16 cellular contexts compared by ENCODE assay signal in the genomic region with DNA sequence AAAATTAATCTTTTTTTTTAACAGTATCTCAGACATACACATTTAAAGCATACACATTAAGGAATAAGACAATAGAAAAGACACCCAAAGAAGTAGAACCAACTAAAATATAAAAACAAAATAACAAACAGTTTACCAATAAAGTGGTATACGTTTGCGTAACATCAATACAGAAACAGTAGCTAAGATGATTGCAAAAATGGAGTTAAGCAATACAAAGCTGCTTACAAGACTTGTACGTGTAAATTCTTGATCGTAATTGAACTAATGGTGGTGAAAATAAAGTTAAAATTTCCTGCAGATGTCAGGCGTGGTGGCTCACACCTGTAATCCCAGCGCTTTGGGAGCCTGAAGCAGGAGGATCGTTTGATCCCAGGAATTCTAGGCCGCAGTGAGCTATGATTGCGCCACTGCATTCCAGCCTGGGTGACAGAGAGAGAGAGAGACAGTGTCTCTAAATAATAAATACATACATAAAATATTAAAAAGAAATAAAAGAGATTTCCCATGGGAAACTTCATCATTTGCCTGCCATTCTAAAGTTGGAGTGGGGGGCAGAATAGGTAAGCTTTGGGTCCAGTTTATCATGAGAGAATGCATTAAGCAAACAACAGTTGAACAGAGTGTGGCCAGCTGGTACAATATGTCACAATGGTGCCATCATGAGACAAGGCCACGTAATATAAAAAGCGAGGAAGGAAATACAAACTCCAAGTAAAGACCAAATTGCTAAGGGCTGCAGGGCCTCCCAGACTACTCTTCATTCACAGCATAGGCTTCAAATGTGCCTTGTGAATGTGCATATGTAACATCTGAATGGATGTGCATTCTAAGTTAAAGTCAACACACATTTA. TPM values are rescaled to one million over a fixed set of nuclear protein-coding genes. Genes with fewer than 3 reads are reported as not detected.
DNase-seq lines count a peak whose midpoint lies in the region; ATAC-seq and TF ChIP-seq lines count a peak whose summit lies in the region.
"Had no signal": no experiment of that assay in that cellular context is flagged by ENCODE, and none has a peak within 500 bp of the region (broad histone marks: within the 10 kb centered on the region; RNA-seq: fewer than 3 reads in every experiment).

No MANE protein-coding gene starts in this region.

- POLR2A ChIA-PET in HCT116 (lab: Charles Lee), result no interaction called here

- TF ChIP-seq RAD21 in HCT116 (IDR thresholded peaks at IDR 0.05; ENCODE audit: low read depth), result peak; percentile 8; the same call in 1 of the 2 replicates

- no peaks in the 10 kb centered on the region for H3K4me1 Mint-ChIP-seq in chondrocyte (ENCODE audit: low read depth)

- no TSS peak for BruUV-seq in HCT116 (replicated peaks; lab: Mats Ljungman, UMichigan)

- no peak for TF ChIP-seq CTCF in HCT116 (IDR thresholded peaks at IDR 0.05 in 2 of 3, conservative IDR thresholded peaks at IDR 0.05 in 1 of 3; ENCODE audit: borderline replicate concordance in 1 of 3, insufficient read depth in 1 of 3, low read depth in 2 of 3, low read length in 2 of 3)
- peak; percentile 33 for TF ChIP-seq CTCF in NB4 (IDR thresholded peaks at IDR 0.05; ENCODE audit: low read depth, low read length)
- peak; percentile 69 for TF ChIP-seq CTCF in chondrocyte (IDR thresholded peaks at IDR 0.05)

- no peak overlapping the region for H3K4me3 Mint-ChIP-seq in chondrocyte (ENCODE audit: unreplicated experiment)
- H3K4me3 Mint-ChIP-seq: effector memory CD8-positive, alpha-beta T cell; T-helper 17 cell had no signal

- H3K4me3 ChIP-seq in HCT116 (replicated peaks in 1 of 2; ENCODE audit: low read depth in 1 of 2, low read length in 2 of 2) (no peak overlapping the region), NB4 (ENCODE audit: low read depth, low read length) (no peak overlapping the region)
- H3K4me3 ChIP-seq: adrenal gland, thyroid gland had no signal

- intact Hi-C loops in HCT116 (cut with micrococcal nuclease), result no loop called here

- RAD21 ChIA-PET in HCT116 (lab: Charles Lee; ENCODE audit: low non-redundant PET in 1 of 2, low total read pairs in 2 of 2, uncharacterized antibody in 2 of 2, unreplicated experiment in 2 of 2), result no interaction called here

- no peak overlapping the region for H2AFZ ChIP-seq in HCT116 (ENCODE audit: low read depth, low read length, poor library complexity, severe bottlenecking)

- H3K36me3 ChIP-seq in HCT116 (ENCODE audit: control insufficient read depth in 1 of 2, insufficient read depth in 2 of 2, low read length in 2 of 2), result no peaks in the 10 kb centered on the region
- H3K36me3 ChIP-seq: adrenal gland, thyroid gland had no signal

- no peak overlapping the region for H3K27ac ChIP-seq in HCT116 (ENCODE audit: low read depth, low read length)
- H3K27ac ChIP-seq: RWPE1, thyroid gland had no signal

- H3K27me3 ChIP-seq in HCT116 (ENCODE audit: insufficient read depth, low read length), result no peaks in the 10 kb centered on the region
- H3K27me3 ChIP-seq: adrenal gland, thyroid gland had no signal

- H3K27ac Mint-ChIP-seq in chondrocyte (ENCODE audit: unreplicated experiment), result no peak overlapping the region
- H3K27ac Mint-ChIP-seq: effector memory CD8-positive, alpha-beta T cell; T-helper 17 cell had no signal

- H3K9me3 Mint-ChIP-seq in chondrocyte (ENCODE audit: low read depth), result no peaks in the 10 kb centered on the region
- H3K9me3 Mint-ChIP-seq: effector memory CD8-positive, alpha-beta T cell had no signal

- H3K9me3 ChIP-seq in HCT116 (ENCODE audit: control insufficient read depth in 1 of 2, insufficient read depth in 1 of 2, low read depth in 1 of 2, low read length in 2 of 2), result no peaks in the 10 kb centered on the region
- H3K9me3 ChIP-seq: adrenal gland, thyroid gland had no signal

- no peak overlapping the region for H3K9ac ChIP-seq in HCT116 (ENCODE audit: low read length)

- H3K27me3 Mint-ChIP-seq in chondrocyte (ENCODE audit: low read depth), result no peaks in the 10 kb centered on the region
- H3K27me3 Mint-ChIP-seq: effector memory CD8-positive, alpha-beta T cell; T-helper 17 cell had no signal

- peaks cover 0 to 15% of the 10 kb centered on the region in 2 experiments; a peak in 2 of 4 replicates for H3K4me1 ChIP-seq in HCT116 (ENCODE audit: control insufficient read depth in 1 of 2, insufficient read depth in 2 of 2, low read length in 2 of 2)
- H3K4me1 ChIP-seq: adrenal gland had no signal

- ATAC-seq in HCT116 (no peak), HG03175 (IDR thresholded peaks at IDR 0.05; ENCODE audit: unreplicated experiment) (no peak)
- ATAC-seq: effector memory CD8-positive, alpha-beta T cell; T-helper 17 cell had no signal

- H3K36me3 Mint-ChIP-seq in chondrocyte (ENCODE audit: low read depth), result peaks cover 2% of the 10 kb centered on the region

- no peaks in the 10 kb centered on the region for H3K79me2 ChIP-seq in HCT116 (ENCODE audit: insufficient read depth, low read length)

- no peaks in the 10 kb centered on the region for H3K9me2 ChIP-seq in HCT116 (ENCODE audit: insufficient read depth)

- TF ChIP-seq POLR2A in HCT116 (IDR thresholded peaks at IDR 0.05; ENCODE audit: borderline replicate concordance, extremely low read depth, insufficient read depth, insufficient read length) (no peak), NB4 (IDR thresholded peaks at IDR 0.05; ENCODE audit: extremely low read depth, insufficient read length) (no peak)

- CTCF ChIA-PET in HCT116 (lab: Charles Lee), result interaction anchor here (0.8 to 2.9 kb wide), 3 partner anchors 12 to 351 kb away, joined by 3 to 19 read pairs (median 3); a partner anchor contains a TSS

- DNase-seq in HCT116 (ENCODE audit: low read depth, low spot score) (no peak), NB4 (ENCODE audit: low read depth) (peak; percentile 82), chondrocyte (ENCODE audit: low spot score) (no peak), pons (ENCODE audit: low spot score) (peak; percentile 79), NCI-H1417 treated with DMSO at 0.1 percent for 48 hours (lab: John Stamatoyannopoulos, UW) (no peak)
- no peak for DNase-seq in stimulated activated naive CD4-positive, alpha-beta T cell (lab: John Stamatoyannopoulos, UW)
- DNase-seq: C1 segment of cervical spinal cord; effector memory CD8-positive, alpha-beta T cell; Kasumi-1; NCI-H2081; NCI-H524; T-helper 17 cell; thyroid gland had no signal

- H4K20me1 ChIP-seq in HCT116 (ENCODE audit: insufficient read depth), result no peaks in the 10 kb centered on the region

- no peak overlapping the region for H3K4me2 ChIP-seq in HCT116 (ENCODE audit: low read length)

TF ChIP-seq in HCT116, 20 proteins besides CTCF, POLR2A, EP300 and RAD21 (continues in another document):
- TF ChIP-seq, protein P1, sequence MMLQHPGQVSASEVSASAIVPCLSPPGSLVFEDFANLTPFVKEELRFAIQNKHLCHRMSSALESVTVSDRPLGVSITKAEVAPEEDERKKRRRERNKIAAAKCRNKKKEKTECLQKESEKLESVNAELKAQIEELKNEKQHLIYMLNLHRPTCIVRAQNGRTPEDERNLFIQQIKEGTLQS (IDR thresholded peaks at IDR 0.05), result no peak
- TF ChIP-seq, protein P2, sequence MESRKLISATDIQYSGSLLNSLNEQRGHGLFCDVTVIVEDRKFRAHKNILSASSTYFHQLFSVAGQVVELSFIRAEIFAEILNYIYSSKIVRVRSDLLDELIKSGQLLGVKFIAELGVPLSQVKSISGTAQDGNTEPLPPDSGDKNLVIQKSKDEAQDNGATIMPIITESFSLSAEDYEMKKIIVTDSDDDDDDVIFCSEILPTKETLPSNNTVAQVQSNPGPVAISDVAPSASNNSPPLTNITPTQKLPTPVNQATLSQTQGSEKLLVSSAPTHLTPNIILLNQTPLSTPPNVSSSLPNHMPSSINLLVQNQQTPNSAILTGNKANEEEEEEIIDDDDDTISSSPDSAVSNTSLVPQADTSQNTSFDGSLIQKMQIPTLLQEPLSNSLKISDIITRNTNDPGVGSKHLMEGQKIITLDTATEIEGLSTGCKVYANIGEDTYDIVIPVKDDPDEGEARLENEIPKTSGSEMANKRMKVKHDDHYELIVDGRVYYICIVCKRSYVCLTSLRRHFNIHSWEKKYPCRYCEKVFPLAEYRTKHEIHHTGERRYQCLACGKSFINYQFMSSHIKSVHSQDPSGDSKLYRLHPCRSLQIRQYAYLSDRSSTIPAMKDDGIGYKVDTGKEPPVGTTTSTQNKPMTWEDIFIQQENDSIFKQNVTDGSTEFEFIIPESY (IDR thresholded peaks at IDR 0.05; ENCODE audit: extremely low read depth, insufficient replicate concordance, low read length), result no peak
- no peak for TF ChIP-seq SIN3A (IDR thresholded peaks at IDR 0.05; ENCODE audit: low read depth)
- TF ChIP-seq YY1 (IDR thresholded peaks at IDR 0.05; ENCODE audit: extremely low read depth, insufficient replicate concordance, low read depth, low read length), result no peak
- no peak for TF ChIP-seq CEBPB (IDR thresholded peaks at IDR 0.05; ENCODE audit: low read depth)
- TF ChIP-seq TCF7L2 (IDR thresholded peaks at IDR 0.05; ENCODE audit: borderline replicate concordance, extremely low read depth, insufficient read depth, insufficient read length), result no peak
- TF ChIP-seq FOSL1 (IDR thresholded peaks at IDR 0.05; ENCODE audit: low read depth), result no peak
- TF ChIP-seq EZH2phosphoT487 (IDR thresholded peaks at IDR 0.05; ENCODE audit: borderline replicate concordance), result no peak
- TF ChIP-seq, protein P3, sequence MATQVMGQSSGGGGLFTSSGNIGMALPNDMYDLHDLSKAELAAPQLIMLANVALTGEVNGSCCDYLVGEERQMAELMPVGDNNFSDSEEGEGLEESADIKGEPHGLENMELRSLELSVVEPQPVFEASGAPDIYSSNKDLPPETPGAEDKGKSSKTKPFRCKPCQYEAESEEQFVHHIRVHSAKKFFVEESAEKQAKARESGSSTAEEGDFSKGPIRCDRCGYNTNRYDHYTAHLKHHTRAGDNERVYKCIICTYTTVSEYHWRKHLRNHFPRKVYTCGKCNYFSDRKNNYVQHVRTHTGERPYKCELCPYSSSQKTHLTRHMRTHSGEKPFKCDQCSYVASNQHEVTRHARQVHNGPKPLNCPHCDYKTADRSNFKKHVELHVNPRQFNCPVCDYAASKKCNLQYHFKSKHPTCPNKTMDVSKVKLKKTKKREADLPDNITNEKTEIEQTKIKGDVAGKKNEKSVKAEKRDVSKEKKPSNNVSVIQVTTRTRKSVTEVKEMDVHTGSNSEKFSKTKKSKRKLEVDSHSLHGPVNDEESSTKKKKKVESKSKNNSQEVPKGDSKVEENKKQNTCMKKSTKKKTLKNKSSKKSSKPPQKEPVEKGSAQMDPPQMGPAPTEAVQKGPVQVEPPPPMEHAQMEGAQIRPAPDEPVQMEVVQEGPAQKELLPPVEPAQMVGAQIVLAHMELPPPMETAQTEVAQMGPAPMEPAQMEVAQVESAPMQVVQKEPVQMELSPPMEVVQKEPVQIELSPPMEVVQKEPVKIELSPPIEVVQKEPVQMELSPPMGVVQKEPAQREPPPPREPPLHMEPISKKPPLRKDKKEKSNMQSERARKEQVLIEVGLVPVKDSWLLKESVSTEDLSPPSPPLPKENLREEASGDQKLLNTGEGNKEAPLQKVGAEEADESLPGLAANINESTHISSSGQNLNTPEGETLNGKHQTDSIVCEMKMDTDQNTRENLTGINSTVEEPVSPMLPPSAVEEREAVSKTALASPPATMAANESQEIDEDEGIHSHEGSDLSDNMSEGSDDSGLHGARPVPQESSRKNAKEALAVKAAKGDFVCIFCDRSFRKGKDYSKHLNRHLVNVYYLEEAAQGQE (IDR thresholded peaks at IDR 0.05; ENCODE audit: low read depth), result no peak

RNA-seq across cellular contexts. Expression of a gene that starts 38.9 kb away (rescaled TPM):
- total RNA-seq in HCT116 (2021; ENCODE audit: unreplicated experiment) (25.2 TPM), chondrocyte (13.8 to 22.8 TPM (median 14.1 TPM) in 3 replicates)
- 18.8 and 19.2 TPM in 2 replicates for polyA plus RNA-seq in HCT116 (2012)

Comparison
In these comparisons a context has a peak if more than half of its experiments do, and no peak if none do; other contexts are left out.
1. DNase-seq: peak in NB4 (single experiment) and pons (single experiment); none in HCT116 (single experiment), chondrocyte (single experiment), NCI-H1417 treated with DMSO at 0.1 percent for 48 hours (single experiment) and stimulated activated naive CD4-positive, alpha-beta T cell (0 of 6).
2. CTCF ChIP-seq: peak in NB4 (single experiment) and chondrocyte (single experiment); none in HCT116 (0 of 3).